In the genomic region with DNA sequence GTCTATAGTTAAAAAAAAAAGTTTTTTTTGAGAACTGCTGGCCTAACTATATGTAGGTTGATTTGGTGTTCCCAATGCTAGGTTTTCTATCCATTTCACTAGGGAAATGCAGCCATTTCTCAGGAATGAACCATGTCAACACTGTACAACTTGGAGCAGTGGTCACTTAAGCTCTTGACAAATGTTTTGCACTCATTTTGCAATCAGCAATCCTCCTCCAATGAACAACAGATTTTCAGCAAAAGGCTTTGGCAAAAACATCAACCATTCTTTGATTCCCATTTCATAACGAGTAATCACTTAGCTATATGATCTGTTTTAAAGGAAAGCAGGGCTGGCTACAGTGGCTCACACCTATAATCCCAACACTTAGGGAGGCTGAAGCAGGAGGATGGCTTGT, we compare ENCODE assay signal across 25 cellular contexts.
"Had no signal": no experiment of that assay in that cellular context is flagged by ENCODE, and none has a peak within 500 bp of the region (broad histone marks: within the 10 kb centered on the region; RNA-seq: fewer than 3 reads in every experiment).

No MANE protein-coding gene starts in this region.

- DNase-seq: activated B cell treated with CpG ODN at 0.5 μM for 24 hours; activated CD4-positive, alpha-beta T cell treated with anti-CD3 and anti-CD28 coated beads for 36 hours; activated CD4-positive, alpha-beta T cell treated with anti-CD3 and anti-CD28 coated beads, Interleukin-2, amount 50 U/mL, for 4 hours; activated CD8-positive, alpha-beta memory T cell treated with anti-CD3 and anti-CD28 coated beads for 24 hours; activated CD8-positive, alpha-beta memory T cell treated with anti-CD3 and anti-CD28 coated beads, Interleukin-2, amount 50 U/mL, for 4 hours; activated T-cell treated with anti-CD3 and anti-CD28 coated beads, Interleukin-2, amount 50 U/mL, for 24 hours; amniotic stem cell; effector memory CD4-positive, alpha-beta T cell; foreskin fibroblast; glutamatergic neuron; immature natural killer cell; left ventricle myocardium inferior; midbrain; ovary; stimulated activated CD4-positive, alpha-beta T cell treated with anti-CD3 and anti-CD28 coated beads, Interleukin-1b, Interleukin-23, amount 100 ng/mL, for 48 hours; substantia nigra; T1000; thyroid gland had no signal

- FAIRE-seq: colon had no signal

- H2AFZ ChIP-seq: hepatocyte had no signal

- H3K4me1 ChIP-seq: breast epithelium had no signal

- H3K36me3 ChIP-seq: breast epithelium, left ventricle myocardium inferior, neutrophil, ovary, prostate gland, thyroid gland had no signal

- H3K9me3 ChIP-seq: breast epithelium, neutrophil, ovary, prostate gland, thyroid gland had no signal

- H3K27ac ChIP-seq: breast epithelium, left ventricle myocardium inferior, neutrophil, ovary, prostate gland, skin epidermis, thyroid gland had no signal

- H3K4me3 ChIP-seq: breast epithelium, hepatocyte, left ventricle myocardium inferior, ovary, prostate gland, skin epidermis, thyroid gland had no signal

- ATAC-seq: activated CD4-positive, alpha-beta T cell treated with anti-CD3 and anti-CD28 coated beads for 36 hours; activated T-helper 17 cell treated with anti-CD3 and anti-CD28 coated beads, Interleukin-2, amount 50 U/mL, for 72 hours had no signal

- H3K27me3 ChIP-seq: breast epithelium, hepatocyte, neutrophil, ovary, thyroid gland had no signal
